ENCODE assay signal across 8 cellular contexts in genomic region chr19:43524922-43525835, GRCh38. TPM values are rescaled to one million over a fixed set of nuclear protein-coding genes. Genes with fewer than 3 reads are reported as not detected.
DNase-seq lines count a peak whose midpoint lies in the region; ATAC-seq and TF ChIP-seq lines count a peak whose summit lies in the region.

No MANE protein-coding gene starts in this region.

- H3K4me1 Mint-ChIP-seq in activated CD8-positive, alpha-beta T cell treated with anti-CD3 and anti-CD28 coated beads, Interleukin-2, amount 10 ng/mL, durations not matched to agents 7 days and 5 days (ENCODE audit: low read depth): peaks cover 25% of the 10 kb centered on the region
- peaks cover 18 to 38% (median 25%) of the 10 kb centered on the region in 7 donors for H3K4me1 Mint-ChIP-seq in naive thymus-derived CD4-positive, alpha-beta T cell

- intact Hi-C loops in naive thymus-derived CD4-positive, alpha-beta T cell (cut with micrococcal nuclease): loop anchor here (1.0 to 10.0 kb wide), 4 partner anchors 8 to 260 kb away; partner anchors contain the start of genes ZNF575 (in 2 of the 2) and KCNN4 (in 1 of the 2)
- intact Hi-C loops in upper lobe of right lung (cut with DNase I): loop anchor here (5.0 kb wide), 1 partner anchor 78 kb away; no protein-coding TSS in a partner anchor

- peak overlapping the region; percentile 68 for H3K27ac Mint-ChIP-seq in activated CD8-positive, alpha-beta T cell treated with anti-CD3 and anti-CD28 coated beads, Interleukin-2, amount 10 ng/mL, durations not matched to agents 7 days and 5 days
- H3K27ac Mint-ChIP-seq in naive thymus-derived CD4-positive, alpha-beta T cell: peak overlapping the region; percentile 44 to 91 (median 83)

- peak overlapping the region; percentile 15 for H2AFZ ChIP-seq in fibroblast of lung (ENCODE audit: low read length)

- CTCF ChIA-PET in activated CD8-positive, alpha-beta T cell treated with anti-CD3 and anti-CD28 coated beads, Interleukin-2, amount 10 ng/mL, durations not matched to agents 7 days and 5 days (lab: Charles Lee): interaction anchor here (1.0 to 17.5 kb wide), 13 partner anchors 8 to 98 kb away, joined by 3 to 387 read pairs (median 5); partner anchors contain the start of genes IRGQ, ZNF575 and ZNF576
- CTCF ChIA-PET in naive thymus-derived CD4-positive, alpha-beta T cell (lab: Charles Lee): interaction anchor here (0.7 to 11.4 kb wide), 10 partner anchors 9 to 94 kb away, joined by 3 to 250 read pairs (median 4); no protein-coding TSS in a partner anchor

- H3K4me3 ChIP-seq in fibroblast of lung (replicated peaks in 1 of 4; ENCODE audit: control extremely low read depth in 1 of 4, insufficient read depth in 1 of 4, low read depth in 3 of 4, low read length in 4 of 4) (peak overlapping the region; percentile 82 to 90 (median 88)), upper lobe of right lung (peak overlapping the region; percentile 94)
- peak overlapping the region; percentile 75 for H3K4me3 ChIP-seq in naive thymus-derived CD4-positive, alpha-beta T cell (ENCODE audit: low read length)

- POLR2A ChIA-PET in activated CD8-positive, alpha-beta T cell treated with anti-CD3 and anti-CD28 coated beads, Interleukin-2, amount 10 ng/mL, durations not matched to agents 7 days and 5 days (lab: Charles Lee): interaction anchor here (1.0 to 2.2 kb wide), 5 partner anchors 8 to 86 kb away, joined by 3 to 7 read pairs (median 5); partner anchors contain the start of genes PHLDB3 and ZNF575
- POLR2A ChIA-PET in naive thymus-derived CD4-positive, alpha-beta T cell (lab: Charles Lee): interaction anchor here (0.6 to 2.4 kb wide), 11 partner anchors 8 to 229 kb away, joined by 3 to 15 read pairs (median 3); partner anchors contain the start of genes SMG9 and ZNF575

- TF ChIP-seq CTCF in fibroblast of lung (conservative IDR thresholded peaks at IDR 0.05 in 1 of 2, IDR thresholded peaks at IDR 0.05 in 1 of 2; ENCODE audit: low read depth in 1 of 2, low read length in 2 of 2): no peak
- no peak for TF ChIP-seq CTCF in upper lobe of right lung (IDR thresholded peaks at IDR 0.05)

- peaks cover 28% of the 10 kb centered on the region for H3K79me2 ChIP-seq in fibroblast of lung (ENCODE audit: control insufficient read depth, insufficient read depth, low read length)

- peak overlapping the region; percentile 86 for H3K4me2 ChIP-seq in fibroblast of lung (ENCODE audit: extremely low read depth, insufficient read depth, low read length)

- peak overlapping the region; percentile 73 for H3K9ac ChIP-seq in fibroblast of lung (ENCODE audit: insufficient read depth, low read length)

- H3K9me3 Mint-ChIP-seq in activated CD8-positive, alpha-beta T cell treated with anti-CD3 and anti-CD28 coated beads, Interleukin-2, amount 10 ng/mL, durations not matched to agents 7 days and 5 days (ENCODE audit: insufficient read depth): no peaks in the 10 kb centered on the region
- H3K9me3 Mint-ChIP-seq in naive thymus-derived CD4-positive, alpha-beta T cell: no peaks in the 10 kb centered on the region

- peak overlapping the region; percentile 95 for H3K4me3 Mint-ChIP-seq in activated CD8-positive, alpha-beta T cell treated with anti-CD3 and anti-CD28 coated beads, Interleukin-2, amount 10 ng/mL, durations not matched to agents 7 days and 5 days
- H3K4me3 Mint-ChIP-seq in naive thymus-derived CD4-positive, alpha-beta T cell: peak overlapping the region; percentile 78 to 94 (median 84)

- H3K27me3 Mint-ChIP-seq in activated CD8-positive, alpha-beta T cell treated with anti-CD3 and anti-CD28 coated beads, Interleukin-2, amount 10 ng/mL, durations not matched to agents 7 days and 5 days (ENCODE audit: low read depth): no peaks in the 10 kb centered on the region
- H3K27me3 Mint-ChIP-seq in naive thymus-derived CD4-positive, alpha-beta T cell: no peaks in the 10 kb centered on the region

- peak; percentile 47 for ATAC-seq in activated CD8-positive, alpha-beta T cell treated with anti-CD3 and anti-CD28 coated beads, Interleukin-2, amount 10 ng/mL, durations not matched to agents 7 days and 5 days
- peak; percentile 65 for ATAC-seq in naive thymus-derived CD4-positive, alpha-beta T cell
- ATAC-seq in upper lobe of right lung (peak; percentile 79), HG03469 (IDR thresholded peaks at IDR 0.05; ENCODE audit: unreplicated experiment) (no peak)

- H3K36me3 ChIP-seq in fibroblast of lung (ENCODE audit: control insufficient read depth, insufficient read depth, low read length) (no peaks in the 10 kb centered on the region), upper lobe of right lung (peaks cover 6% of the 10 kb centered on the region)
- H3K36me3 ChIP-seq in naive thymus-derived CD4-positive, alpha-beta T cell (ENCODE audit: control insufficient read depth in 2 of 3, insufficient read depth in 3 of 3, low read length in 3 of 3): peaks cover 0 to 7% (median 0%) of the 10 kb centered on the region in 3 experiments

- H3K4me1 ChIP-seq in fibroblast of lung (ENCODE audit: control insufficient read depth, extremely low read depth, insufficient read depth, low read length): no peaks in the 10 kb centered on the region
- H3K4me1 ChIP-seq in naive thymus-derived CD4-positive, alpha-beta T cell (ENCODE audit: control insufficient read depth in 2 of 2, insufficient read depth in 2 of 2, low read length in 2 of 2): peaks cover 14 to 24% of the 10 kb centered on the region in 2 donors
- peaks cover 28% of the 10 kb centered on the region for H3K4me1 ChIP-seq in upper lobe of right lung

- DNase-seq in GF-D8 (lab: John Stamatoyannopoulos, UW) (peak; percentile 95), HuH-7.5 (ENCODE audit: low spot score) (peak; percentile 76), fibroblast of lung (ENCODE audit: low read depth in 2 of 2) (peak; percentile 41 to 54), upper lobe of right lung (peak; percentile 85), NCI-H1092 (lab: John Stamatoyannopoulos, UW) (no peak)
- DNase-seq in activated CD8-positive, alpha-beta T cell treated with anti-CD3 and anti-CD28 coated beads, Interleukin-2, amount 10 ng/mL, durations not matched to agents 7 days and 5 days: peak; percentile 49
- DNase-seq in naive thymus-derived CD4-positive, alpha-beta T cell: peak in 8 of 9 donors; percentile 25 to 47 (median 44)

- H3K27ac ChIP-seq in fibroblast of lung (ENCODE audit: insufficient read depth, low read length): peak overlapping the region; percentile 75
- H3K27ac ChIP-seq in naive thymus-derived CD4-positive, alpha-beta T cell (ENCODE audit: low read depth, low read length): peak overlapping the region; percentile 81
- peak overlapping the region; percentile 90 for H3K27ac ChIP-seq in upper lobe of right lung

- H3K36me3 Mint-ChIP-seq in activated CD8-positive, alpha-beta T cell treated with anti-CD3 and anti-CD28 coated beads, Interleukin-2, amount 10 ng/mL, durations not matched to agents 7 days and 5 days (ENCODE audit: low read depth): peaks cover 8% of the 10 kb centered on the region
- H3K36me3 Mint-ChIP-seq in naive thymus-derived CD4-positive, alpha-beta T cell: peaks cover 0 to 5% (median 0%) of the 10 kb centered on the region in 5 donors

- H3K9me3 ChIP-seq in fibroblast of lung (ENCODE audit: control insufficient read depth, insufficient read depth, low read depth, low read length) (no peaks in the 10 kb centered on the region), upper lobe of right lung (no peaks in the 10 kb centered on the region)
- H3K9me3 ChIP-seq in naive thymus-derived CD4-positive, alpha-beta T cell (ENCODE audit: control insufficient read depth in 2 of 3, low read length in 3 of 3): no peaks in the 10 kb centered on the region

- no peaks in the 10 kb centered on the region for H3K27me3 ChIP-seq in fibroblast of lung (ENCODE audit: control insufficient read depth, insufficient read depth, low read length)
- H3K27me3 ChIP-seq in naive thymus-derived CD4-positive, alpha-beta T cell (ENCODE audit: control insufficient read depth in 2 of 2, insufficient read depth in 2 of 2, low read length in 2 of 2): no peaks in the 10 kb centered on the region
- no peaks in the 10 kb centered on the region for H3K27me3 ChIP-seq in upper lobe of right lung

- H4K20me1 ChIP-seq in fibroblast of lung (ENCODE audit: control insufficient read depth, extremely low read depth, insufficient read depth, low read length): no peaks in the 10 kb centered on the region

RNA-seq across cellular contexts. Expression of gene ETHE1, which starts 1.8 kb away (rescaled TPM):
- 10 to 100 TPM; 67.9 to 69.1 TPM for total RNA-seq in activated CD8-positive, alpha-beta T cell treated with anti-CD3 and anti-CD28 coated beads, Interleukin-2, amount 10 ng/mL, durations not matched to agents 7 days and 5 days
- total RNA-seq in fibroblast of lung (86.0 and 112 TPM in 2 replicates), upper lobe of right lung (34.6 TPM)
- 65.2 and 129 TPM in 2 replicates for polyA plus RNA-seq in fibroblast of lung
- polyA plus RNA-seq in fibroblast of lung (2012): 67.1 and 142 TPM in 2 replicates
- polyA minus RNA-seq in fibroblast of lung (ENCODE audit: low replicate concordance): 167 and 210 TPM in 2 replicates
- 10 to 100 TPM; 20.3 to 58.6 (median 23.9) TPM for total RNA-seq in naive thymus-derived CD4-positive, alpha-beta T cell
- 10 to 100 TPM; 58.0 to 59.3 TPM for polyA plus RNA-seq in naive thymus-derived CD4-positive, alpha-beta T cell

RNA-seq across cellular contexts. Expression of gene ZNF575, which starts 7.8 kb away (rescaled TPM):
- 1 to 10 TPM; 3.4 to 3.7 TPM for total RNA-seq in activated CD8-positive, alpha-beta T cell treated with anti-CD3 and anti-CD28 coated beads, Interleukin-2, amount 10 ng/mL, durations not matched to agents 7 days and 5 days
- 0.26 and 0.33 TPM in 2 replicates for total RNA-seq in fibroblast of lung
- polyA plus RNA-seq in fibroblast of lung: 0.27 TPM in 2 replicates
- 2.6 and 3.9 TPM in 2 replicates for polyA plus RNA-seq in fibroblast of lung (2012)
- polyA minus RNA-seq in fibroblast of lung (ENCODE audit: low replicate concordance): 1.4 and 1.6 TPM in 2 replicates
- total RNA-seq in naive thymus-derived CD4-positive, alpha-beta T cell: 10 to 100 TPM in 2 of 5 experiments, 1 to 10 TPM in 3; 4.5 to 10.7 (median 5.6) TPM
- polyA plus RNA-seq in naive thymus-derived CD4-positive, alpha-beta T cell: 1 to 10 TPM; 2.7 to 3.5 TPM
- total RNA-seq in upper lobe of right lung: 2.3 TPM

RNA-seq across cellular contexts. Expression of gene PHLDB3, which starts 20.6 kb away (rescaled TPM):
- total RNA-seq in activated CD8-positive, alpha-beta T cell treated with anti-CD3 and anti-CD28 coated beads, Interleukin-2, amount 10 ng/mL, durations not matched to agents 7 days and 5 days: 10 to 100 TPM; 14.9 to 15.5 TPM
- 22.3 and 35.8 TPM in 2 replicates for total RNA-seq in fibroblast of lung
- polyA plus RNA-seq in fibroblast of lung: 1.8 and 4.4 TPM in 2 replicates
- 4.1 and 13.6 TPM in 2 replicates for polyA plus RNA-seq in fibroblast of lung (2012)
- polyA minus RNA-seq in fibroblast of lung (ENCODE audit: low replicate concordance): 2.2 and 9.1 TPM in 2 replicates
- total RNA-seq in naive thymus-derived CD4-positive, alpha-beta T cell: 10 to 100 TPM; 24.5 to 98.8 (median 43.3) TPM
- 1 to 10 TPM; 4.5 to 6.5 TPM for polyA plus RNA-seq in naive thymus-derived CD4-positive, alpha-beta T cell
- 9.1 TPM for total RNA-seq in upper lobe of right lung

RNA-seq across cellular contexts. Expression of gene XRCC1, which starts 50.1 kb away (rescaled TPM):
- 10 to 100 TPM; 46.5 to 48.4 TPM for total RNA-seq in activated CD8-positive, alpha-beta T cell treated with anti-CD3 and anti-CD28 coated beads, Interleukin-2, amount 10 ng/mL, durations not matched to agents 7 days and 5 days
- total RNA-seq in fibroblast of lung (13.6 and 14.5 TPM in 2 replicates), upper lobe of right lung (23.8 TPM)
- polyA plus RNA-seq in fibroblast of lung: 8.6 and 17.5 TPM in 2 replicates
- polyA plus RNA-seq in fibroblast of lung (2012): 12.4 and 23.7 TPM in 2 replicates
- polyA minus RNA-seq in fibroblast of lung (ENCODE audit: low replicate concordance): 27.2 and 29.2 TPM in 2 replicates
- 10 to 100 TPM; 32.0 to 36.1 (median 35.4) TPM for total RNA-seq in naive thymus-derived CD4-positive, alpha-beta T cell
- 10 to 100 TPM; 27.2 to 34.8 TPM for polyA plus RNA-seq in naive thymus-derived CD4-positive, alpha-beta T cell

RNA-seq across cellular contexts. Expression of gene PINLYP, which starts 50.4 kb away (rescaled TPM):
- 1 to 10 TPM; 7.4 to 8.9 TPM for total RNA-seq in activated CD8-positive, alpha-beta T cell treated with anti-CD3 and anti-CD28 coated beads, Interleukin-2, amount 10 ng/mL, durations not matched to agents 7 days and 5 days
- total RNA-seq in fibroblast of lung: 7.2 and 14.7 TPM in 2 replicates
- 5.1 TPM in 2 replicates for polyA plus RNA-seq in fibroblast of lung
- 6.7 and 6.8 TPM in 2 replicates for polyA plus RNA-seq in fibroblast of lung (2012)
- 8.9 and 9.6 TPM in 2 replicates for polyA minus RNA-seq in fibroblast of lung (ENCODE audit: low replicate concordance)
- total RNA-seq in naive thymus-derived CD4-positive, alpha-beta T cell: 1 to 10 TPM in 2 of 5 experiments, under 1 TPM in 3; 0.27 to 5.8 (median 0.59) TPM
- under 1 TPM in 1 of 2 donors, not detected in 1; 0.49 TPM for polyA plus RNA-seq in naive thymus-derived CD4-positive, alpha-beta T cell
- 4.7 TPM for total RNA-seq in upper lobe of right lung
